Comparison of ENCODE assay signal across 19 cellular contexts in genomic region chr4:30744386-30744785, GRCh38. TPM values are rescaled to one million over a fixed set of nuclear protein-coding genes. Genes with fewer than 3 reads are reported as not detected.
"Had no signal": no experiment of that assay in that cellular context is flagged by ENCODE, and none has a peak within 500 bp of the region (broad histone marks: within the 10 kb centered on the region; RNA-seq: fewer than 3 reads in every experiment).

No MANE protein-coding gene starts in this region.

- H3K27me3 ChIP-seq: gastrocnemius medialis, neutrophil, tibial nerve had no signal

- H3K4me3 Mint-ChIP-seq: activated naive CD4-positive, alpha-beta T cell treated with anti-CD3 and anti-CD28 coated beads for 36 hours; activated naive CD8-positive, alpha-beta T cell treated with anti-CD3 and anti-CD28 coated beads, Interleukin-2, amount 50 U/mL, for 24 hours; activated T-helper 17 cell treated with anti-CD3 and anti-CD28 coated beads, Interleukin-2, amount 50 U/mL, for 72 hours; natural killer cell; stimulated activated naive B cell treated with anti-CD40 and anti-IgM and Interleukin-4, amounts not matched to agents 10 μg/mL and 1 μg/mL and 100 μg/mL, for 72 hours; T-cell had no signal

- DNase-seq: activated CD4-positive, CD25-positive, alpha-beta regulatory T cell treated with anti-CD3 and anti-CD28 coated beads, Interleukin-2, amount 50 U/mL, for 72 hours; activated naive CD4-positive, alpha-beta T cell treated with anti-CD3 and anti-CD28 coated beads for 36 hours; activated naive CD8-positive, alpha-beta T cell treated with anti-CD3 and anti-CD28 coated beads, Interleukin-2, amount 50 U/mL, for 24 hours; activated T-cell treated with anti-CD3 and anti-CD28 coated beads for 4 hours; central memory CD4-positive, alpha-beta T cell; effector CD4-positive, alpha-beta T cell; gastrocnemius medialis; natural killer cell; retina; stimulated activated CD4-positive, alpha-beta T cell treated with anti-CD3 and anti-CD28 coated beads, Interleukin-15, amount 100 ng/mL, for 24 hours; stimulated activated CD4-positive, alpha-beta T cell treated with anti-CD3 and anti-CD28 coated beads, Interleukin-4, amount 100 ng/mL, for 1 hour; stimulated activated naive B cell treated with anti-CD40 and anti-IgM and Interleukin-4, amounts not matched to agents 10 μg/mL and 1 μg/mL and 100 μg/mL, for 72 hours; T-cell; T-helper 9 cell had no signal

- H3K9me3 Mint-ChIP-seq: activated naive CD4-positive, alpha-beta T cell treated with anti-CD3 and anti-CD28 coated beads for 36 hours; activated naive CD8-positive, alpha-beta T cell treated with anti-CD3 and anti-CD28 coated beads, Interleukin-2, amount 50 U/mL, for 24 hours; stimulated activated naive B cell treated with anti-CD40 and anti-IgM and Interleukin-4, amounts not matched to agents 10 μg/mL and 1 μg/mL and 100 μg/mL, for 72 hours had no signal

- H3K36me3 Mint-ChIP-seq: natural killer cell; stimulated activated naive B cell treated with anti-CD40 and anti-IgM and Interleukin-4, amounts not matched to agents 10 μg/mL and 1 μg/mL and 100 μg/mL, for 72 hours; T-cell had no signal

- H3K4me1 ChIP-seq: gastrocnemius medialis, tibial nerve had no signal

- H3K9me3 ChIP-seq: gastrocnemius medialis, neutrophil, tibial nerve had no signal

- H3K27me3 Mint-ChIP-seq: activated naive CD8-positive, alpha-beta T cell treated with anti-CD3 and anti-CD28 coated beads, Interleukin-2, amount 50 U/mL, for 24 hours; activated T-helper 17 cell treated with anti-CD3 and anti-CD28 coated beads, Interleukin-2, amount 50 U/mL, for 72 hours; stimulated activated naive B cell treated with anti-CD40 and anti-IgM and Interleukin-4, amounts not matched to agents 10 μg/mL and 1 μg/mL and 100 μg/mL, for 72 hours; T-cell had no signal

- H3K4me3 ChIP-seq: coronary artery, gastrocnemius medialis, skin epidermis, tibial nerve had no signal

- H3K36me3 ChIP-seq: gastrocnemius medialis, neutrophil, tibial nerve had no signal

- ATAC-seq: activated naive CD8-positive, alpha-beta T cell treated with anti-CD3 and anti-CD28 coated beads, Interleukin-2, amount 50 U/mL, for 24 hours; activated T-helper 17 cell treated with anti-CD3 and anti-CD28 coated beads, Interleukin-2, amount 50 U/mL, for 72 hours; gastrocnemius medialis; natural killer cell; stimulated activated naive B cell treated with anti-CD40 and anti-IgM and Interleukin-4, amounts not matched to agents 10 μg/mL and 1 μg/mL and 100 μg/mL, for 72 hours; T-cell had no signal

- H3K27ac ChIP-seq: gastrocnemius medialis, neutrophil, skin epidermis, tibial nerve had no signal

- H3K27ac Mint-ChIP-seq: activated naive CD4-positive, alpha-beta T cell treated with anti-CD3 and anti-CD28 coated beads for 36 hours; activated naive CD8-positive, alpha-beta T cell treated with anti-CD3 and anti-CD28 coated beads, Interleukin-2, amount 50 U/mL, for 24 hours; activated T-helper 17 cell treated with anti-CD3 and anti-CD28 coated beads, Interleukin-2, amount 50 U/mL, for 72 hours; natural killer cell; stimulated activated naive B cell treated with anti-CD40 and anti-IgM and Interleukin-4, amounts not matched to agents 10 μg/mL and 1 μg/mL and 100 μg/mL, for 72 hours; T-cell had no signal

- H3K4me1 Mint-ChIP-seq: activated naive CD8-positive, alpha-beta T cell treated with anti-CD3 and anti-CD28 coated beads, Interleukin-2, amount 50 U/mL, for 24 hours; activated T-helper 17 cell treated with anti-CD3 and anti-CD28 coated beads, Interleukin-2, amount 50 U/mL, for 72 hours; natural killer cell; stimulated activated naive B cell treated with anti-CD40 and anti-IgM and Interleukin-4, amounts not matched to agents 10 μg/mL and 1 μg/mL and 100 μg/mL, for 72 hours; T-cell had no signal

RNA-seq across cellular contexts. Expression of gene PCDH7, which starts 24.2 kb away (rescaled TPM):
- total RNA-seq: activated naive CD4-positive, alpha-beta T cell treated with anti-CD3 and anti-CD28 coated beads for 36 hours; activated T-helper 17 cell treated with anti-CD3 and anti-CD28 coated beads, Interleukin-2, amount 50 U/mL, for 72 hours; natural killer cell had no signal
